In the genomic region with DNA sequence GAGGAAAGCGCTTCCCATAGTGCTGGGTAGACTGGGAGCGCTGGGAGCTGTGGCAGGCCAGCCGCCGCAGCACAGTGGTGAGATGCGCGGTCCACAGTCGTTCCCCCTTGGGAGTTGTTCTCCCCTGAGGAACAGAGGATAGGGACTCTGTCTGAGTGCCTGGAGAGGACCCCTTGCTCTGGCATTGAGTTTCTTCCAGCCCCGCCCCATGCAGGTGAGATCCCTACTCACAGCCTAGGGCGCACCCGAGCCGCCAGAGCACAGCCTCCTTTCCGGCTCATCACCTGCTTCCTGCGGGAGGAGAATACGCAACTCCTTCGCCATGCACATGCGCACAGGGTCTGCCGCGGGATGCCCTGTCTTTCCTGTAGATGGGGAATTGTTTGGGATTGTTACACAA, we compare ENCODE assay signal across 23 cellular contexts.
"Had no signal": no experiment of that assay in that cellular context is flagged by ENCODE, and none has a peak within 500 bp of the region (broad histone marks: within the 10 kb centered on the region; RNA-seq: fewer than 3 reads in every experiment).

No MANE protein-coding gene starts in this region.

- H3K4me2 ChIP-seq: hepatocyte, neural progenitor cell had no signal

- H3K79me2 ChIP-seq: hepatocyte had no signal

- H3K9me3 Mint-ChIP-seq: nephron; stimulated activated naive B cell treated with anti-CD40 and anti-IgM and Interleukin-4, amounts not matched to agents 10 μg/mL and 1 μg/mL and 100 μg/mL, for 72 hours; stimulated activated naive CD8-positive, alpha-beta T cell treated with anti-CD3 and anti-CD28 coated beads, Interleukin-15, amount 100 ng/mL, for 72 hours had no signal

- H3K4me3 ChIP-seq: esophagus muscularis mucosa, gastroesophageal sphincter, heart left ventricle, hepatocyte, left lung, neural progenitor cell, prostate gland, sigmoid colon, suprapubic skin, thyroid gland had no signal

- H3K36me3 Mint-ChIP-seq: naive thymus-derived CD4-positive, alpha-beta T cell; neural progenitor cell; stimulated activated naive B cell treated with anti-CD40 and anti-IgM and Interleukin-4, amounts not matched to agents 10 μg/mL and 1 μg/mL and 100 μg/mL, for 72 hours had no signal

- H3K27ac ChIP-seq: esophagus muscularis mucosa, foreskin keratinocyte, gastroesophageal sphincter, heart left ventricle, hepatocyte, left lung, neural progenitor cell, prostate gland, sigmoid colon, suprapubic skin, thyroid gland had no signal

- H3K27me3 ChIP-seq: esophagus muscularis mucosa, foreskin keratinocyte, gastroesophageal sphincter, heart left ventricle, hepatocyte, left lung, neural progenitor cell, sigmoid colon, suprapubic skin, thyroid gland had no signal

- H3K4me3 Mint-ChIP-seq: naive thymus-derived CD4-positive, alpha-beta T cell; nephron; neural progenitor cell; stimulated activated naive B cell treated with anti-CD40 and anti-IgM and Interleukin-4, amounts not matched to agents 10 μg/mL and 1 μg/mL and 100 μg/mL, for 72 hours; stimulated activated naive CD8-positive, alpha-beta T cell treated with anti-CD3 and anti-CD28 coated beads, Interleukin-15, amount 100 ng/mL, for 72 hours had no signal

- H3K9ac ChIP-seq: neural progenitor cell had no signal

- H3K4me1 Mint-ChIP-seq: naive thymus-derived CD4-positive, alpha-beta T cell; neural progenitor cell; stimulated activated naive CD8-positive, alpha-beta T cell treated with anti-CD3 and anti-CD28 coated beads, Interleukin-15, amount 100 ng/mL, for 72 hours had no signal

- H3K36me3 ChIP-seq: esophagus muscularis mucosa, gastroesophageal sphincter, heart left ventricle, left lung, neural progenitor cell, prostate gland, sigmoid colon, suprapubic skin, thyroid gland had no signal

- H2AFZ ChIP-seq: hepatocyte had no signal

- DNase-seq: effector CD8-positive, alpha-beta T cell; foreskin keratinocyte; heart left ventricle; left cardiac atrium; left lung; mesendoderm; midbrain; naive thymus-derived CD4-positive, alpha-beta T cell; nucleus accumbens; right cardiac atrium; sigmoid colon; stimulated activated CD4-positive, alpha-beta T cell treated with anti-CD3 and anti-CD28 coated beads, Interleukin-2, amount 100 ng/mL, for 24 hours; stimulated activated CD4-positive, alpha-beta T cell treated with anti-CD3 and anti-CD28 coated beads, Interleukin-4, amount 100 ng/mL, for 4 hours; stimulated activated naive B cell treated with anti-CD40 and anti-IgM and Interleukin-4, amounts not matched to agents 10 μg/mL and 1 μg/mL and 100 μg/mL, for 72 hours; stimulated activated naive CD8-positive, alpha-beta T cell treated with anti-CD3 and anti-CD28 coated beads, Interleukin-15, amount 100 ng/mL, for 72 hours; thyroid gland had no signal

- ATAC-seq: foreskin keratinocyte; gastroesophageal sphincter; left cardiac atrium; left lung; naive thymus-derived CD4-positive, alpha-beta T cell; right cardiac atrium; stimulated activated naive B cell treated with anti-CD40 and anti-IgM and Interleukin-4, amounts not matched to agents 10 μg/mL and 1 μg/mL and 100 μg/mL, for 72 hours; stimulated activated naive CD8-positive, alpha-beta T cell treated with anti-CD3 and anti-CD28 coated beads, Interleukin-15, amount 100 ng/mL, for 72 hours had no signal

- H3K4me1 ChIP-seq: esophagus muscularis mucosa, foreskin keratinocyte, gastroesophageal sphincter, heart left ventricle, left lung, neural progenitor cell, prostate gland, sigmoid colon, suprapubic skin had no signal

- H3K27me3 Mint-ChIP-seq: stimulated activated naive B cell treated with anti-CD40 and anti-IgM and Interleukin-4, amounts not matched to agents 10 μg/mL and 1 μg/mL and 100 μg/mL, for 72 hours; stimulated activated naive CD8-positive, alpha-beta T cell treated with anti-CD3 and anti-CD28 coated beads, Interleukin-15, amount 100 ng/mL, for 72 hours had no signal

- H3K27ac Mint-ChIP-seq: naive thymus-derived CD4-positive, alpha-beta T cell; nephron; neural progenitor cell; stimulated activated naive B cell treated with anti-CD40 and anti-IgM and Interleukin-4, amounts not matched to agents 10 μg/mL and 1 μg/mL and 100 μg/mL, for 72 hours had no signal

- H3K9me3 ChIP-seq: esophagus muscularis mucosa, gastroesophageal sphincter, heart left ventricle, left lung, prostate gland, sigmoid colon, suprapubic skin, thyroid gland had no signal
